In genomic region chr5:113686599-113686998, GRCh38 we compare ENCODE assay signal across 8 cellular contexts.
"Had no signal": no experiment of that assay in that cellular context is flagged by ENCODE, and none has a peak within 500 bp of the region (broad histone marks: within the 10 kb centered on the region; RNA-seq: fewer than 3 reads in every experiment).

No MANE protein-coding gene starts in this region.

- H3K4me3 ChIP-seq: GM23248, HAP-1, K562 had no signal

- H3K27ac ChIP-seq: GM23248, HL-60 had no signal

- H2AFZ ChIP-seq: GM23248 had no signal

- H3K36me3 ChIP-seq: HAP-1 had no signal

- FAIRE-seq: K562 had no signal

- H3K9ac ChIP-seq: GM23248 had no signal

- H3K9me3 ChIP-seq: HAP-1 had no signal

- H3K4me1 ChIP-seq: HAP-1 had no signal

- ATAC-seq: K562 had no signal

- DNase-seq: GM23248, GOT3, H7, IMR-90, KG1 had no signal
